6 cellular contexts compared by ENCODE assay signal in genomic region chr10:101014966-101015581, GRCh38. TPM values are rescaled to one million over a fixed set of nuclear protein-coding genes. Genes with fewer than 3 reads are reported as not detected.
A peak's percentile ranks its signal among the peaks of the same experiment; 100 is the strongest.
DNase-seq lines count a peak whose midpoint lies in the region; ATAC-seq and TF ChIP-seq lines count a peak whose summit lies in the region.

No MANE protein-coding gene starts in this region.

- TF ChIP-seq CTCF in AG09319 (IDR thresholded peaks at IDR 0.05; ENCODE audit: low read depth, low read length) (no peak), esophagus muscularis mucosa (IDR thresholded peaks at IDR 0.05) (no peak)

- no peaks in the 10 kb centered on the region for H3K9me3 ChIP-seq in Karpas-422 (ENCODE audit: low read length)
- no peaks in the 10 kb centered on the region for H3K9me3 ChIP-seq in esophagus muscularis mucosa

- ATAC-seq in GM21515 (IDR thresholded peaks at IDR 0.05; ENCODE audit: unreplicated experiment): no peak

- WGBS in esophagus muscularis mucosa: 41% methylated on average over 4 of the region's 7 CpGs

- H3K4me3 ChIP-seq in Karpas-422 (ENCODE audit: low read length) (peak overlapping the region; percentile 14; the same call in 1 of the 2 replicates), esophagus muscularis mucosa (no peak overlapping the region)

- no peak overlapping the region; the same call in 1 of the 2 replicates for H2AFZ ChIP-seq in Karpas-422 (ENCODE audit: low read length)

- H3K4me2 ChIP-seq in Karpas-422 (ENCODE audit: low read depth, low read length, poor library complexity, severe bottlenecking): peak overlapping the region; percentile 95

- peak overlapping the region; percentile 61 for H3K9ac ChIP-seq in Karpas-422 (ENCODE audit: low read length)

- H4K20me1 ChIP-seq in Karpas-422 (ENCODE audit: insufficient read depth, low read depth, low read length): no peaks in the 10 kb centered on the region

- H3K4me1 ChIP-seq in Karpas-422 (ENCODE audit: low read length) (peaks cover 64% of the 10 kb centered on the region), esophagus muscularis mucosa (peaks cover 32 to 44% (median 42%) of the 10 kb centered on the region in 4 donors)

- no peak for TF ChIP-seq POLR2A in esophagus muscularis mucosa (IDR thresholded peaks at IDR 0.05; ENCODE audit: low read depth)

- H3K27ac ChIP-seq in Karpas-422 (ENCODE audit: low read length) (peak overlapping the region; percentile 92), epithelial cell of prostate (no peak overlapping the region), esophagus muscularis mucosa (replicated peaks in 1 of 4) (no peak overlapping the region)

- no peaks in the 10 kb centered on the region for H3K27me3 ChIP-seq in Karpas-422 (ENCODE audit: low read length)
- peaks cover 0 to 41% (median 3%) of the 10 kb centered on the region in 4 donors for H3K27me3 ChIP-seq in esophagus muscularis mucosa

- DNase-seq in AG09319 (ENCODE audit: extremely low read depth, low read depth) (peak; percentile 44), Karpas-422 (peak; percentile 72), epithelial cell of prostate (ENCODE audit: low read depth, low spot score) (peak; percentile 69), esophagus muscularis mucosa (ENCODE audit: extremely low spot score) (no peak), globus pallidus (ENCODE audit: low spot score) (no peak)

- TF ChIP-seq EP300 in esophagus muscularis mucosa (IDR thresholded peaks at IDR 0.05): no peak

- no peaks in the 10 kb centered on the region for H3K36me3 ChIP-seq in Karpas-422 (ENCODE audit: insufficient read depth, low read length)
- no peaks in the 10 kb centered on the region for H3K36me3 ChIP-seq in esophagus muscularis mucosa

- intact Hi-C loops in esophagus muscularis mucosa (cut with DNase I): loop anchor here (10.0 kb wide), 1 partner anchor 50 kb away; the partner anchor contains the start of gene SEMA4G

- H3K79me2 ChIP-seq in Karpas-422 (ENCODE audit: low read length): no peaks in the 10 kb centered on the region

- H3K9me2 ChIP-seq in Karpas-422 (replicated peaks; ENCODE audit: insufficient read depth, low read length): no peaks in the 10 kb centered on the region

RNA-seq across cellular contexts. Expression of gene LZTS2, which starts 15.5 kb away (rescaled TPM):
- 11.3 and 23.9 TPM in 2 replicates for total RNA-seq in Karpas-422 (2014; rRNA removed; shearing (Covaris generic); ENCODE audit: low replicate concordance)
- total RNA-seq in esophagus muscularis mucosa: 100 to 1,000 TPM in 3 of 4 donors, 10 to 100 TPM in 1; 90.5 to 209 (median 162) TPM

RNA-seq across cellular contexts. Expression of gene PDZD7, which starts 15.9 kb away (rescaled TPM):
- 2.6 and 3.0 TPM in 2 replicates for total RNA-seq in Karpas-422 (2014; rRNA removed; shearing (Covaris generic); ENCODE audit: low replicate concordance)
- total RNA-seq in esophagus muscularis mucosa: under 1 TPM; under 0.01 to 0.75 (median 0.39) TPM

RNA-seq across cellular contexts. Expression of gene SFXN3, which starts 16.0 kb away (rescaled TPM):
- total RNA-seq in Karpas-422 (2014; rRNA removed; shearing (Covaris generic); ENCODE audit: low replicate concordance): 8.5 and 13.6 TPM in 2 replicates
- total RNA-seq in esophagus muscularis mucosa: 10 to 100 TPM; 40.9 to 95.5 (median 76.1) TPM

RNA-seq across cellular contexts. Expression of gene TWNK, which starts 27.7 kb away (rescaled TPM):
- 14.5 and 17.0 TPM in 2 replicates for total RNA-seq in Karpas-422 (2014; rRNA removed; shearing (Covaris generic); ENCODE audit: low replicate concordance)
- 10 to 100 TPM in 2 of 4 donors, 1 to 10 TPM in 2; 3.7 to 11.1 (median 9.0) TPM for total RNA-seq in esophagus muscularis mucosa

RNA-seq across cellular contexts. Expression of gene MRPL43, which starts 27.8 kb away (rescaled TPM):
- total RNA-seq in Karpas-422 (2014; rRNA removed; shearing (Covaris generic); ENCODE audit: low replicate concordance): 86.3 and 93.9 TPM in 2 replicates
- 10 to 100 TPM; 54.4 to 98.8 (median 82.4) TPM for total RNA-seq in esophagus muscularis mucosa

Comparison
In these comparisons a context has a peak if more than half of its experiments do, and no peak if none do; other contexts are left out.
1. DNase-seq: peak in AG09319 (single experiment), Karpas-422 (single experiment) and epithelial cell of prostate (single experiment); none in esophagus muscularis mucosa (single experiment) and globus pallidus (single experiment).